ENCODE assay signal across 22 cellular contexts in the genomic region with DNA sequence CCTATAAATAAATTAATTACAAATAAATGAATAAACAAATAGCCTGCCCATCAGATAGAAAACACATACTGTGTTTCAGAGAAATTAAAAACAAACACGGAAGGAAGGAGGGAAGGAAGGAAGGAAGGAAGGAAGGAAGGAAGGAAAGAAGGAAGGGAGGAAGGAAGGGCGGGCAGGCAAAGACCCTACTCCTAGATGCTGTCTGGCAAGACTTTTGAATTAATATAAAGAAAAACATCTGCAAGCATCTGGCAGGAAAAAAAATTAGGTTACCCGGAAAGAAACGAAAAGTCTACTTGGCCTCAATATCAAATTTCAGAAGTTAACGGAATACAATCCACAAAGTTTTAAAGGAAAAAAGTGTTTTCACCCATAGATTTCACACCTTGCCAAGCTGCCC. TPM values are rescaled to one million over a fixed set of nuclear protein-coding genes. Genes with fewer than 3 reads are reported as not detected.
DNase-seq lines count a peak whose midpoint lies in the region; ATAC-seq and TF ChIP-seq lines count a peak whose summit lies in the region.
"Had no signal": no experiment of that assay in that cellular context is flagged by ENCODE, and none has a peak within 500 bp of the region (broad histone marks: within the 10 kb centered on the region; RNA-seq: fewer than 3 reads in every experiment).

No MANE protein-coding gene starts in this region.

- peaks cover 41% of the 10 kb centered on the region for H3K27me3 Mint-ChIP-seq in T-helper 1 cell treated with Interleukin-12 subunit alpha and Interleukin-12 subunit beta and Interleukin-4 antibody, amounts not matched to agents 30 μg/mL and 1 μg/mL, for 36 hours (ENCODE audit: low read depth)

- no peaks in the 10 kb centered on the region for H3K27me3 ChIP-seq in BLaER1 treated with 17β-estradiol and CSF1 and Interleukin-3, amounts not matched to agents 10 nM and 100 nM
- H3K27me3 ChIP-seq in esophagus muscularis mucosa = peaks cover 0 to 5% (median 0%) of the 10 kb centered on the region in 4 donors

- no peaks in the 10 kb centered on the region for H4K20me1 ChIP-seq in BLaER1 treated with 17β-estradiol and CSF1 and Interleukin-3, amounts not matched to agents 10 nM and 100 nM

- DNase-seq in T-helper 1 cell = no peak
- DNase-seq in esophagus muscularis mucosa (ENCODE audit: extremely low spot score) = peak; percentile 34
- DNase-seq in activated CD4-positive, alpha-beta T cell treated with anti-CD3 and anti-CD28 coated beads, Interleukin-2, amount 50 U/mL, for 4 hours = no peak
- DNase-seq in NCI-H526 treated with DMSO at 0.1 percent for 48 hours (lab: John Stamatoyannopoulos, UW) = no peak
- DNase-seq: AML-193; Caco-2; Calu3; CD4-positive, alpha-beta T cell; CD8-positive, alpha-beta T cell; DMS79 treated with DMSO at 0.1 percent for 48 hours; EL; GDM1 had no signal

- H3K9me3 Mint-ChIP-seq in T-helper 1 cell treated with Interleukin-12 subunit alpha and Interleukin-12 subunit beta and Interleukin-4 antibody, amounts not matched to agents 30 μg/mL and 1 μg/mL, for 36 hours = no peaks in the 10 kb centered on the region
- H3K9me3 Mint-ChIP-seq: CD4-positive, alpha-beta T cell; CD8-positive, alpha-beta T cell had no signal

- TF ChIP-seq CTCF in HEK293 (tag by site-specific recombination; IDR thresholded peaks at IDR 0.05) = no peak
- TF ChIP-seq CTCF in esophagus muscularis mucosa (IDR thresholded peaks at IDR 0.05) = no peak

- no peak for ATAC-seq in GM21526 (IDR thresholded peaks at IDR 0.05; ENCODE audit: low FRiP score, unreplicated experiment)
- ATAC-seq: CD8-positive, alpha-beta T cell; GM12878 had no signal

- no peak overlapping the region for H3K4me3 Mint-ChIP-seq in T-helper 1 cell treated with Interleukin-12 subunit alpha and Interleukin-12 subunit beta and Interleukin-4 antibody, amounts not matched to agents 30 μg/mL and 1 μg/mL, for 36 hours
- H3K4me3 Mint-ChIP-seq: B cell; CD4-positive, alpha-beta T cell; CD8-positive, alpha-beta T cell had no signal

- H3K4me1 Mint-ChIP-seq in T-helper 1 cell treated with Interleukin-12 subunit alpha and Interleukin-12 subunit beta and Interleukin-4 antibody, amounts not matched to agents 30 μg/mL and 1 μg/mL, for 36 hours (ENCODE audit: low read depth) = no peaks in the 10 kb centered on the region
- H3K4me1 Mint-ChIP-seq: B cell had no signal

- peak overlapping the region in 2 of 11 experiments; percentile 36 to 74; a peak in 4 of 22 replicates for H3K27ac ChIP-seq in BLaER1 treated with 17β-estradiol and CSF1 and Interleukin-3, amounts not matched to agents 10 nM and 100 nM
- H3K27ac ChIP-seq in HEK293 (ENCODE audit: extremely low read depth, low read depth, low read length) (no peak overlapping the region), esophagus muscularis mucosa (replicated peaks in 1 of 4) (no peak overlapping the region)
- H3K27ac ChIP-seq: 22Rv1, C4-2B had no signal

- intact Hi-C loops in esophagus muscularis mucosa (cut with DNase I) = no loop called here

- peaks cover 2 to 25% (median 17%) of the 10 kb centered on the region in 10 experiments for H3K4me1 ChIP-seq in BLaER1 treated with 17β-estradiol and CSF1 and Interleukin-3, amounts not matched to agents 10 nM and 100 nM
- no peaks in the 10 kb centered on the region for H3K4me1 ChIP-seq in HEK293 (ENCODE audit: control insufficient read depth, insufficient read depth, low read length)
- no peaks in the 10 kb centered on the region for H3K4me1 ChIP-seq in esophagus muscularis mucosa
- H3K4me1 ChIP-seq: Caco-2 had no signal

- no peak for TF ChIP-seq EP300 in esophagus muscularis mucosa (IDR thresholded peaks at IDR 0.05)

- H3K4me2 ChIP-seq in BLaER1 treated with 17β-estradiol and CSF1 and Interleukin-3, amounts not matched to agents 10 nM and 100 nM = peak overlapping the region in 7 of 11 experiments; percentile 16 to 67 (median 54); a peak in 8 of 22 replicates

- CTCF ChIA-PET in HEK293 (lab: Yijun Ruan, JAX) = no interaction called here

- H3K9ac ChIP-seq in BLaER1 treated with 17β-estradiol and CSF1 and Interleukin-3, amounts not matched to agents 10 nM and 100 nM = no peak overlapping the region

- H3K36me3 Mint-ChIP-seq in T-helper 1 cell treated with Interleukin-12 subunit alpha and Interleukin-12 subunit beta and Interleukin-4 antibody, amounts not matched to agents 30 μg/mL and 1 μg/mL, for 36 hours (ENCODE audit: low read depth) = no peaks in the 10 kb centered on the region
- H3K36me3 Mint-ChIP-seq: CD8-positive, alpha-beta T cell had no signal

- H3K27ac Mint-ChIP-seq in T-helper 1 cell treated with Interleukin-12 subunit alpha and Interleukin-12 subunit beta and Interleukin-4 antibody, amounts not matched to agents 30 μg/mL and 1 μg/mL, for 36 hours = peak overlapping the region; percentile 37
- H3K27ac Mint-ChIP-seq: B cell; CD4-positive, alpha-beta T cell; CD8-positive, alpha-beta T cell had no signal

- POLR2A ChIA-PET in HEK293 (lab: Yijun Ruan, JAX) = no interaction called here

- H3K9me3 ChIP-seq in BLaER1 treated with 17β-estradiol and CSF1 and Interleukin-3, amounts not matched to agents 10 nM and 100 nM (replicated peaks in 1 of 11) = peaks cover 0 to 6% (median 0%) of the 10 kb centered on the region in 11 experiments; a peak in 2 of 22 replicates
- H3K9me3 ChIP-seq in HEK293 (ENCODE audit: control insufficient read depth, insufficient read depth, low read depth, low read length) (no peaks in the 10 kb centered on the region), esophagus muscularis mucosa (no peaks in the 10 kb centered on the region)
- H3K9me3 ChIP-seq: Caco-2 had no signal

- no peak overlapping the region for H3K4me3 ChIP-seq in BLaER1 treated with 17β-estradiol and CSF1 and Interleukin-3, amounts not matched to agents 10 nM and 100 nM
- H3K4me3 ChIP-seq in HEK293 (ENCODE audit: low read depth, low read length) (no peak overlapping the region), esophagus muscularis mucosa (no peak overlapping the region)
- H3K4me3 ChIP-seq: GM12878 had no signal

- WGBS in esophagus muscularis mucosa = 77% methylated on average over 5 of the region's 5 CpGs

- H3K36me3 ChIP-seq in BLaER1 treated with 17β-estradiol and CSF1 and Interleukin-3, amounts not matched to agents 10 nM and 100 nM = no peaks in the 10 kb centered on the region
- H3K36me3 ChIP-seq in HEK293 (ENCODE audit: control insufficient read depth in 2 of 2, insufficient read depth in 1 of 2, low read length in 2 of 2) = no peaks in the 10 kb centered on the region
- no peaks in the 10 kb centered on the region for H3K36me3 ChIP-seq in esophagus muscularis mucosa

- TF ChIP-seq POLR2A in esophagus muscularis mucosa (IDR thresholded peaks at IDR 0.05; ENCODE audit: low read depth) = no peak

TF ChIP-seq in HEK293, 187 proteins besides CTCF, POLR2A, EP300 and RAD21:
- TF ChIP-seq ZNF837 (tag by site-specific recombination; IDR thresholded peaks at IDR 0.05) = no peak
- no peak for TF ChIP-seq ZNF24 (tag by site-specific recombination; IDR thresholded peaks at IDR 0.05)
- 0 out of 2 replicates have a peak, but pooled peaks have one; percentile 33 for TF ChIP-seq ZNF366 (tag by site-specific recombination; conservative IDR thresholded peaks at IDR 0.05)
TF ChIP-seq in HEK293: peak in this region for 1.

RNA-seq across cellular contexts. Expression of gene LOXHD1, which starts 49.1 kb away (rescaled TPM):
- total RNA-seq in esophagus muscularis mucosa = under 1 TPM in 2 of 4 donors, not detected in 2; 0.13 to 0.50 TPM
- total RNA-seq: B cell; Caco-2; Calu3; CD4-positive, alpha-beta T cell; Daoy; G401; GM12878 had no signal
